8 cellular contexts compared by ENCODE assay signal in genomic region chr7:142632291-142633134, GRCh38.
DNase-seq lines count a peak whose midpoint lies in the region; TF ChIP-seq lines count a peak whose summit lies in the region.

No MANE protein-coding gene starts in this region.

- no peak overlapping the region for H3K27ac ChIP-seq in prostate gland

- no peak overlapping the region for H3K27ac Mint-ChIP-seq in activated naive CD4-positive, alpha-beta T cell treated with anti-CD3 and anti-CD28 coated beads for 36 hours
- no peak overlapping the region for H3K27ac Mint-ChIP-seq in glutamatergic neuron (ENCODE audit: unreplicated experiment)

- in situ Hi-C loops in SK-MEL-5 (cut with HindIII; ENCODE audit: low pct_unique_long_range_greater_than_20kb, low sequenced_read_pairs), result no loop called here

- no peaks in the 10 kb centered on the region for H3K27me3 ChIP-seq in prostate gland (replicated peaks; ENCODE audit: insufficient read depth)

- H3K36me3 ChIP-seq in prostate gland, result no peaks in the 10 kb centered on the region

- WGBS in prostate gland, result 23% methylated on average over 17 of the region's 17 CpGs

- H3K4me3 ChIP-seq in GM12864 (ENCODE audit: low read depth, low read length) (no peak overlapping the region), prostate gland (no peak overlapping the region)

- DNase-seq in GM12864 (ENCODE audit: low read depth) (peak; percentile 35), H4 (ENCODE audit: low spot score) (peak; percentile 68), Kasumi-1 (lab: John Stamatoyannopoulos, UW) (peak; percentile 77 to 78), SK-MEL-5 (ENCODE audit: low read depth, low spot score) (peak; percentile 90), glutamatergic neuron (peak; percentile 67), prostate gland (ENCODE audit: low spot score) (peak; percentile 44), GOT3 (lab: John Stamatoyannopoulos, UW) (no peak)
- peak; percentile 66 for DNase-seq in activated naive CD4-positive, alpha-beta T cell treated with anti-CD3 and anti-CD28 coated beads for 36 hours

- H3K4me1 ChIP-seq in prostate gland (replicated peaks), result no peaks in the 10 kb centered on the region

- intact Hi-C loops in activated naive CD4-positive, alpha-beta T cell treated with anti-CD3 and anti-CD28 coated beads for 36 hours (cut with micrococcal nuclease), result loop anchor here (1.0 to 2.0 kb wide), 5 partner anchors 37 to 371 kb away; no protein-coding TSS in a partner anchor
- intact Hi-C loops in prostate gland (cut with DNase I), result loop anchor here (10.0 kb wide), 1 partner anchor 152 kb away; no protein-coding TSS in a partner anchor

- CTCF ChIA-PET in activated naive CD4-positive, alpha-beta T cell treated with anti-CD3 and anti-CD28 coated beads for 36 hours (lab: Charles Lee), result interaction anchor here (0.6 to 2.8 kb wide), 13 partner anchors 17 to 371 kb away, joined by 3 to 24 read pairs (median 3); no protein-coding TSS in a partner anchor

- H3K9me3 ChIP-seq in prostate gland, result no peaks in the 10 kb centered on the region

- no peak for TF ChIP-seq POLR2A in prostate gland (IDR thresholded peaks at IDR 0.05)

- H3K4me3 Mint-ChIP-seq in activated naive CD4-positive, alpha-beta T cell treated with anti-CD3 and anti-CD28 coated beads for 36 hours, result no peak overlapping the region
- H3K4me3 Mint-ChIP-seq in glutamatergic neuron (ENCODE audit: unreplicated experiment), result no peak overlapping the region

- no peaks in the 10 kb centered on the region for H3K9me3 Mint-ChIP-seq in activated naive CD4-positive, alpha-beta T cell treated with anti-CD3 and anti-CD28 coated beads for 36 hours
- H3K9me3 Mint-ChIP-seq in glutamatergic neuron (ENCODE audit: unreplicated experiment), result no peaks in the 10 kb centered on the region

- TF ChIP-seq CTCF in GM12864 (IDR thresholded peaks at IDR 0.05; ENCODE audit: low read depth, low read length, missing control alignments), result peak; percentile 70
- TF ChIP-seq CTCF in glutamatergic neuron (IDR thresholded peaks at IDR 0.05; ENCODE audit: partially characterized antibody, unreplicated experiment), result peak; percentile 87
- TF ChIP-seq CTCF in prostate gland (IDR thresholded peaks at IDR 0.05), result peak in 3 of 4 experiments; percentile 62 to 69 (median 65)

- H3K27me3 Mint-ChIP-seq in activated naive CD4-positive, alpha-beta T cell treated with anti-CD3 and anti-CD28 coated beads for 36 hours (ENCODE audit: low read depth), result no peaks in the 10 kb centered on the region
- H3K27me3 Mint-ChIP-seq in glutamatergic neuron (ENCODE audit: unreplicated experiment), result peaks cover 2% of the 10 kb centered on the region

- H3K36me3 Mint-ChIP-seq in activated naive CD4-positive, alpha-beta T cell treated with anti-CD3 and anti-CD28 coated beads for 36 hours (ENCODE audit: low read depth), result no peaks in the 10 kb centered on the region
- H3K36me3 Mint-ChIP-seq in glutamatergic neuron (ENCODE audit: unreplicated experiment), result no peaks in the 10 kb centered on the region

- H3K4me1 Mint-ChIP-seq in activated naive CD4-positive, alpha-beta T cell treated with anti-CD3 and anti-CD28 coated beads for 36 hours (ENCODE audit: low read depth), result peaks cover 11% of the 10 kb centered on the region
- H3K4me1 Mint-ChIP-seq in glutamatergic neuron (ENCODE audit: low read depth, unreplicated experiment), result no peaks in the 10 kb centered on the region
